ENCODE assay signal across 8 cellular contexts in the genomic region with DNA sequence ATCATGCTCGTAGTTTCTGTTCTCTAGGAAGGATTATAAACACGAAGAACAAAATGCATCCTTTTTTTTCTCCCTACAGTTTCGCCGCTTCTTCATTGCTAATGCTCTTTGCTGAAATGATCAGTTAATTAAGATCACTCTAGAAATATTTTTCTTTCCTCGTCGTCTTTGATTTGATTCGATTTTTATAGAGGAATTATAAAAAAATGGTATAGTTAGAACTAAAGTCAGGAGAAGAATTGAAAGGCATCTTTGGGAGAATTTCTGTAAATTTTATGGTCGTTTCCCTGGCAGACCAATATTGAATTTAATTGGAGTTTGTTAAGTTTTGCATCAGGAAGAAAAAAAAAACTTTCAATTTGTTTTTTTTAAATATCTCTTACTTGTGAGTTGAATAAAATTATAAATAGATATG. TPM values are rescaled to one million over a fixed set of nuclear protein-coding genes. Genes with fewer than 3 reads are reported as not detected.
DNase-seq lines count a peak whose midpoint lies in the region; ATAC-seq and TF ChIP-seq lines count a peak whose summit lies in the region.

No MANE protein-coding gene starts in this region.

- peaks cover 0 to 34% (median 5%) of the 10 kb centered on the region in 11 donors for H3K9me3 Mint-ChIP-seq in naive thymus-derived CD4-positive, alpha-beta T cell

- H3K27me3 ChIP-seq in AG04450 (ENCODE audit: control insufficient read depth, insufficient read depth, low read length): peaks cover 75% of the 10 kb centered on the region
- peaks cover 98% of the 10 kb centered on the region for H3K27me3 ChIP-seq in HUES48 (ENCODE audit: control insufficient read depth, insufficient read depth, low read length)
- H3K27me3 ChIP-seq in breast epithelium: peaks cover 22 to 97% of the 10 kb centered on the region in 2 donors
- H3K27me3 ChIP-seq in naive thymus-derived CD4-positive, alpha-beta T cell (ENCODE audit: control insufficient read depth in 2 of 2, insufficient read depth in 2 of 2, low read length in 2 of 2): peaks cover 27 to 47% of the 10 kb centered on the region in 2 donors

- peaks cover 0 to 11% (median 0%) of the 10 kb centered on the region in 5 donors for H3K36me3 Mint-ChIP-seq in naive thymus-derived CD4-positive, alpha-beta T cell

- POLR2A ChIA-PET in AG04450 (lab: Yijun Ruan, JAX): no interaction called here
- POLR2A ChIA-PET in naive thymus-derived CD4-positive, alpha-beta T cell (lab: Charles Lee): no interaction called here

- DNase-seq in AG04450 (ENCODE audit: low read depth, low spot score) (no peak), breast epithelium (ENCODE audit: low spot score in 2 of 2) (no peak), pons (ENCODE audit: low spot score) (no peak), EL (no peak), NCI-H1417 (lab: John Stamatoyannopoulos, UW) (no peak)
- no peak for DNase-seq in naive thymus-derived CD4-positive, alpha-beta T cell

- H3K27ac ChIP-seq in AG04450 (ENCODE audit: low read depth, low read length) (no peak overlapping the region), HUES48 (ENCODE audit: low read depth, low read length) (no peak overlapping the region), breast epithelium (no peak overlapping the region)
- no peak overlapping the region for H3K27ac ChIP-seq in naive thymus-derived CD4-positive, alpha-beta T cell (ENCODE audit: low read depth, low read length)

- ATAC-seq in naive thymus-derived CD4-positive, alpha-beta T cell: no peak
- ATAC-seq in GM21423 (IDR thresholded peaks at IDR 0.05; ENCODE audit: unreplicated experiment): no peak

- H3K27ac Mint-ChIP-seq in naive thymus-derived CD4-positive, alpha-beta T cell: peak overlapping the region in 2 of 9 donors; percentile 48 to 80

- no peak overlapping the region for H3K9ac ChIP-seq in HUES48 (ENCODE audit: low read depth, low read length)

- H3K9me3 ChIP-seq in AG04450 (ENCODE audit: control insufficient read depth, insufficient read depth, low read length) (peaks cover 17% of the 10 kb centered on the region; the same call in 1 of the 2 replicates), HUES48 (ENCODE audit: control insufficient read depth, insufficient read depth, low read length) (no peaks in the 10 kb centered on the region), breast epithelium (peaks cover 0 to 6% of the 10 kb centered on the region in 2 donors)
- no peaks in the 10 kb centered on the region for H3K9me3 ChIP-seq in naive thymus-derived CD4-positive, alpha-beta T cell (ENCODE audit: control insufficient read depth in 2 of 3, low read length in 3 of 3)

- TF ChIP-seq CTCF in AG04450 (IDR thresholded peaks at IDR 0.05; ENCODE audit: low read depth, low read length): no peak
- no peak for TF ChIP-seq CTCF in breast epithelium (IDR thresholded peaks at IDR 0.05)

- H3K27me3 Mint-ChIP-seq in naive thymus-derived CD4-positive, alpha-beta T cell: peaks cover 61 to 80% (median 67%) of the 10 kb centered on the region in 5 donors

- H3K4me1 ChIP-seq in HUES48 (ENCODE audit: control insufficient read depth, insufficient read depth, low read length) (peaks cover 15% of the 10 kb centered on the region), breast epithelium (peaks cover 7 to 9% of the 10 kb centered on the region in 2 donors)
- peaks cover 13 to 29% of the 10 kb centered on the region in 2 donors for H3K4me1 ChIP-seq in naive thymus-derived CD4-positive, alpha-beta T cell (ENCODE audit: control insufficient read depth in 2 of 2, insufficient read depth in 2 of 2, low read length in 2 of 2)

- TF ChIP-seq POLR2A in breast epithelium (IDR thresholded peaks at IDR 0.05): no peak

- CTCF ChIA-PET in AG04450 (lab: Charles Lee): no interaction called here
- CTCF ChIA-PET in naive thymus-derived CD4-positive, alpha-beta T cell (lab: Charles Lee): no interaction called here

- H3K4me3 ChIP-seq in AG04450 (ENCODE audit: low read depth, low read length) (peak overlapping the region; percentile 66), HUES48 (ENCODE audit: low read depth, low read length) (0 out of 2 replicates have a peak overlapping the region, but pooled peaks have one; percentile 55), breast epithelium (peak overlapping the region in 2 of 3 donors; percentile 53 to 75)
- H3K4me3 ChIP-seq in naive thymus-derived CD4-positive, alpha-beta T cell (ENCODE audit: low read length): peak overlapping the region; percentile 46

- H3K4me1 Mint-ChIP-seq in naive thymus-derived CD4-positive, alpha-beta T cell: peaks cover 27 to 61% (median 48%) of the 10 kb centered on the region in 7 donors

- H3K4me3 Mint-ChIP-seq in naive thymus-derived CD4-positive, alpha-beta T cell: peak overlapping the region; percentile 66 to 87 (median 83)

- no peaks in the 10 kb centered on the region for H3K36me3 ChIP-seq in HUES48 (ENCODE audit: control insufficient read depth, insufficient read depth, low read length)
- no peaks in the 10 kb centered on the region for H3K36me3 ChIP-seq in breast epithelium
- no peaks in the 10 kb centered on the region for H3K36me3 ChIP-seq in naive thymus-derived CD4-positive, alpha-beta T cell (ENCODE audit: control insufficient read depth in 2 of 3, insufficient read depth in 3 of 3, low read length in 3 of 3)

- intact Hi-C loops in breast epithelium (cut with DNase I; ENCODE audit: low total_unique reads): loop anchor here (5.0 to 10.0 kb wide), 2 partner anchors 358 to 691 kb away; no protein-coding TSS in a partner anchor
- intact Hi-C loops in naive thymus-derived CD4-positive, alpha-beta T cell (cut with micrococcal nuclease): loop anchor here in 1 of 2 donors (1.0 to 5.0 kb wide), 2 partner anchors 8 to 1778 kb away; no protein-coding TSS in a partner anchor

RNA-seq across cellular contexts. Expression of gene NKX3-2, which starts 1.1 kb away (rescaled TPM):
- polyA plus RNA-seq in AG04450 (2011; rRNA removed): 0.04 TPM in 1 of 2 replicates, not detected in the other
- polyA minus RNA-seq in AG04450 (2011; rRNA and poly(A)+ RNA removed): not detected in 2 replicates
- under 1 TPM in 1 of 3 donors, not detected in 2; under 0.01 TPM for total RNA-seq in breast epithelium
- not detected for total RNA-seq in naive thymus-derived CD4-positive, alpha-beta T cell
- polyA plus RNA-seq in naive thymus-derived CD4-positive, alpha-beta T cell: not detected
